ENCODE assay signal across 16 cellular contexts in the genomic region with DNA sequence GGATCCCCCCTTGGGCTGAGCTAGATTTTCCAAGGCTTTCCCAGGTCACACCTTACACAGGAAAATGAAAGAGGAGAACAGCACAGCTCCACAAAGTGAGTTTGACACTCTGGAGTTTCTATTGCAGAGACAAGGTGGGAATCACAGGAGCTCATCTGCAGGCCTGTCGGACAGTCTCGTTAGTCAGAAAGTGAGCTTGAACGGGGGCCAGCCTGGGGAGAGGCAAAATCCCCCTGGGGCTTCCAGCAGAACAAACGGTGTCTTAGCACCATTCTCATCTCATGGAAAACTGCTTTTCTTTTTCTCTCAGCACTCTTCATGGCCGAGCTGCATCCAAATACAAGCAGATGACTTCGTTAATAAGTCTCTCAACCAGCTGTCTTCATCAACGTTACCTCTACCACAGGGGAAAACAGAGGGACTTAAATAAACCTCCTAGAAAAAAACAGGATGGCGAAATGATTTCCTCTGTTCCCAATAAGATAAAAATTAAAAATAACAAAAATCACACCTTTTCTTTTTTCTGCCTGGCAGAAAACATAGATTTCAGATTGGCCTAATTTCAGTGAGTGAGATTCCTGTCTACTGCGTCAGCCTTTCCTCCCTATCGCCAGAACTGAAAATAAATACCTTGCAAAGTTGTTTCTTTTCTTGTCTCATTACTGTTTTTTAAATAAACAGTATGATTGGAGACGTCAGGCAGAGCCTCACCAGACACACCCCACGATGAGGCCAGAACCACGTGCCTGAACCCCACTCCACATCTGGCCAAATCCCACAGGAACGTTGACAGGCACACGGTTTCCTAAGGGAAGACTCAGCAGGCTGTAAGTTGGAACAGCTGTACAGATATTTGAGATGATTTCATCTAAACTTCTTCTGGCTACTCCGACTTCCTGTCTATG.
A peak's percentile ranks its signal among the peaks of the same experiment; 100 is the strongest.
DNase-seq lines count a peak whose midpoint lies in the region; ATAC-seq and TF ChIP-seq lines count a peak whose summit lies in the region.
"Had no signal": no experiment of that assay in that cellular context is flagged by ENCODE, and none has a peak within 500 bp of the region (broad histone marks: within the 10 kb centered on the region; RNA-seq: fewer than 3 reads in every experiment).

No MANE protein-coding gene starts in this region.

- H3K4me3 ChIP-seq in adipocyte (ENCODE audit: low read length), result peak overlapping the region; percentile 38
- no peak overlapping the region for H3K4me3 ChIP-seq in muscle layer of duodenum (ENCODE audit: low read depth in 1 of 2, low read length in 2 of 2)
- no peak overlapping the region for H3K4me3 ChIP-seq in transverse colon
- H3K4me3 ChIP-seq: adrenal gland had no signal

- H3K27me3 ChIP-seq in adipocyte (replicated peaks; ENCODE audit: control insufficient read depth, insufficient read depth, low read length) (no peaks in the 10 kb centered on the region), muscle layer of duodenum (ENCODE audit: low read depth, low read length) (no peaks in the 10 kb centered on the region), transverse colon (no peaks in the 10 kb centered on the region)
- H3K27me3 ChIP-seq: adrenal gland had no signal

- H3K4me1 ChIP-seq in adipocyte (ENCODE audit: control insufficient read depth, insufficient read depth, low read length) (peaks cover 6% of the 10 kb centered on the region), muscle layer of duodenum (ENCODE audit: control insufficient read depth in 1 of 2, insufficient read depth in 2 of 2, low read length in 2 of 2) (peaks cover 0 to 4% of the 10 kb centered on the region in 2 donors), transverse colon (peaks cover 0 to 5% (median 0%) of the 10 kb centered on the region in 4 donors)
- H3K4me1 ChIP-seq: parathyroid adenoma had no signal

- no peak for TF ChIP-seq CTCF in transverse colon (IDR thresholded peaks at IDR 0.05)

- ATAC-seq in GM21526 (IDR thresholded peaks at IDR 0.05; ENCODE audit: low FRiP score, unreplicated experiment), result no peak
- ATAC-seq: stimulated activated naive CD8-positive, alpha-beta T cell treated with anti-CD3 and anti-CD28 coated beads, Interleukin-15, Interleukin-2, amounts not matched to agents 100 U/mL and 50 U/mL, for 24 hours had no signal

- no peak overlapping the region for H3K9ac ChIP-seq in adipocyte (ENCODE audit: low read length)
- H3K9ac ChIP-seq: parathyroid adenoma had no signal

- H3K36me3 ChIP-seq in adipocyte (ENCODE audit: control insufficient read depth, insufficient read depth, low read length, severe bottlenecking) (no peaks in the 10 kb centered on the region), muscle layer of duodenum (ENCODE audit: control insufficient read depth in 1 of 2, insufficient read depth in 2 of 2, low read length in 2 of 2) (no peaks in the 10 kb centered on the region), transverse colon (no peaks in the 10 kb centered on the region)
- H3K36me3 ChIP-seq: adrenal gland had no signal

- DNase-seq in adipocyte (ENCODE audit: low read depth), result no peak
- peak; percentile 39 for DNase-seq in fibroblast of the conjunctiva (ENCODE audit: low read depth)
- DNase-seq in transverse colon, result peak; percentile 32
- DNase-seq in activated T-cell treated with anti-CD3 and anti-CD28 coated beads for 4 hours, result no peak
- no peak for DNase-seq in HUDEP-2 (lab: John Stamatoyannopoulos, UW; ENCODE audit: unreplicated experiment in 76 of 76)
- DNase-seq: activated T-cell treated with anti-CD3 and anti-CD28 coated beads, Interleukin-2, amount 50 U/mL, for 24 hours; GDM1; H9; Kasumi-1; NCI-H187 treated with DMSO at 0.1 percent for 48 hours; stimulated activated naive CD8-positive, alpha-beta T cell treated with anti-CD3 and anti-CD28 coated beads, Interleukin-15, Interleukin-2, amounts not matched to agents 100 U/mL and 50 U/mL, for 24 hours had no signal

- TF ChIP-seq EP300 in transverse colon (IDR thresholded peaks at IDR 0.05; ENCODE audit: low read depth), result no peak

- H3K9me3 ChIP-seq in adipocyte (ENCODE audit: control insufficient read depth, low read length), result peaks cover 9% of the 10 kb centered on the region
- no peaks in the 10 kb centered on the region for H3K9me3 ChIP-seq in muscle layer of duodenum (ENCODE audit: control insufficient read depth in 1 of 2, low read length in 2 of 2)
- H3K9me3 ChIP-seq in transverse colon, result no peaks in the 10 kb centered on the region
- H3K9me3 ChIP-seq: adrenal gland had no signal

- 40 to 56% methylated on average over 13 to 16 of the region's 16 CpGs for WGBS in transverse colon (ENCODE audit: low coverage in 1 of 2), 2 donors

- intact Hi-C loops in transverse colon (cut with DNase I; ENCODE audit: low total_unique reads), result no loop called here

- in situ Hi-C loops in transverse colon (cut with MboI; ENCODE audit: low pct_ligation_motif_present in 1 of 4, low pct_unique_long_range_greater_than_20kb in 1 of 4, low sequenced_read_pairs in 3 of 4), result no loop called here

- TF ChIP-seq POLR2A in transverse colon (IDR thresholded peaks at IDR 0.05), result no peak

- peak overlapping the region; percentile 4 for H3K27ac ChIP-seq in muscle layer of duodenum (ENCODE audit: low read length)
- H3K27ac ChIP-seq in transverse colon, result peak overlapping the region; percentile 10 to 54 (median 30)
- H3K27ac ChIP-seq: C4-2B, parathyroid adenoma had no signal

Comparison
In these comparisons a context has a peak if more than half of its experiments do, and no peak if none do; other contexts are left out.
1. DNase-seq: peak in fibroblast of the conjunctiva (single experiment) and transverse colon (single experiment); none in adipocyte (single experiment), activated T-cell treated with anti-CD3 and anti-CD28 coated beads for 4 hours (single experiment) and HUDEP-2 (0 of 76).